25 cellular contexts compared by ENCODE assay signal in the genomic region with DNA sequence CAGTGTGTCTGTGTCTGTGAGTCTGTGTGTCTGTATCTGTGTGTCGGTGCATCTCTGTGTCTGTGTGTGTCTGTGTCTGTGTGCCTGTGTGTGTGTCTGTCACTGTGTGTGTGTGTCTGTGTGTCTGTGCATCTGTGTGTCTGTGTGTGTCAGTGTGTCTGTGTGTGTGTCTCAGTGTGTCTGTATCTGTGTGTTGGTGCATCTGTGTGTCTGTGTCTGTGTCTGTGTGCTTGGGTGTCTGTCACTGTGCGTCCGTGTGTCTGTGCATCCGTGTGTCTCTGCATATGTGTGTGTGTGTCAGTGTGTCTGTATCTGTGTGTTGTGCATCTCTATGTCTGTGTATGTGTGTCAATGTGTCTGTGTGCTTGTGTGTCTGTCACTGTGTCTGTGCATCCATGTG. TPM values are rescaled to one million over a fixed set of nuclear protein-coding genes. Genes with fewer than 3 reads are reported as not detected.
DNase-seq lines count a peak whose midpoint lies in the region; ATAC-seq and TF ChIP-seq lines count a peak whose summit lies in the region.
"Had no signal": no experiment of that assay in that cellular context is flagged by ENCODE, and none has a peak within 500 bp of the region (broad histone marks: within the 10 kb centered on the region; RNA-seq: fewer than 3 reads in every experiment).

No MANE protein-coding gene starts in this region.

- H3K27ac ChIP-seq in naive thymus-derived CD4-positive, alpha-beta T cell (ENCODE audit: low read depth, low read length): no peak overlapping the region
- no peak overlapping the region for H3K27ac ChIP-seq in spleen
- H3K27ac ChIP-seq: 22Rv1, ascending aorta, parathyroid adenoma, PC-9 had no signal

- peaks cover 64% of the 10 kb centered on the region for H3K4me1 Mint-ChIP-seq in brain
- H3K4me1 Mint-ChIP-seq in naive thymus-derived CD4-positive, alpha-beta T cell: peaks cover 0 to 5% (median 0%) of the 10 kb centered on the region in 7 donors
- H3K4me1 Mint-ChIP-seq: activated CD4-positive, alpha-beta T cell treated with anti-CD3 and anti-CD28 coated beads, Interleukin-2, amount 10 ng/mL, durations not matched to agents 24 days and 14 days; activated naive CD4-positive, alpha-beta T cell treated with anti-CD3 and anti-CD28 coated beads, Interleukin-2, amount 50 U/mL, for 24 hours had no signal

- H3K4me1 ChIP-seq in naive thymus-derived CD4-positive, alpha-beta T cell (ENCODE audit: control insufficient read depth in 2 of 2, insufficient read depth in 2 of 2, low read length in 2 of 2): no peaks in the 10 kb centered on the region
- H3K4me1 ChIP-seq in spleen: peaks cover 0 to 7% (median 3%) of the 10 kb centered on the region in 6 donors
- H3K4me1 ChIP-seq: parathyroid adenoma had no signal

- peak overlapping the region; percentile 10 to 46 (median 20) for H3K27ac Mint-ChIP-seq in brain
- peak overlapping the region in 3 of 9 donors; percentile 1 to 60 (median 16) for H3K27ac Mint-ChIP-seq in naive thymus-derived CD4-positive, alpha-beta T cell
- H3K27ac Mint-ChIP-seq: activated CD4-positive, alpha-beta T cell treated with anti-CD3 and anti-CD28 coated beads, Interleukin-2, amount 10 ng/mL, durations not matched to agents 24 days and 14 days; activated naive CD4-positive, alpha-beta T cell treated with anti-CD3 and anti-CD28 coated beads, Interleukin-2, amount 50 U/mL, for 24 hours; activated T-helper 1 cell treated with anti-CD3 and anti-CD28 coated beads, Interleukin-12 subunit alpha, Interleukin-12 subunit beta, Interleukin-2, Interleukin-4 antibody, amounts not matched to agents 30 ng/mL and 10 ng/mL and 1 ng/mL, durations not matched to agents 14 hours and 24 hours and 36 hours; stimulated activated effector memory CD8-positive, alpha-beta T cell treated with anti-CD3 and anti-CD28 coated beads, Interleukin-12 subunit alpha, Interleukin-12 subunit beta, amount 100 ng/mL, for 72 hours; T-helper 1 cell treated with Interleukin-12 subunit alpha and Interleukin-12 subunit beta and Interleukin-4 antibody, amounts not matched to agents 30 μg/mL and 1 μg/mL, for 36 hours had no signal

- H3K27me3 ChIP-seq in naive thymus-derived CD4-positive, alpha-beta T cell (ENCODE audit: control insufficient read depth in 2 of 2, insufficient read depth in 2 of 2, low read length in 2 of 2): no peaks in the 10 kb centered on the region
- H3K27me3 ChIP-seq in spleen (replicated peaks in 1 of 7): peaks cover 0 to 19% (median 0%) of the 10 kb centered on the region in 7 donors
- H3K27me3 ChIP-seq: ascending aorta had no signal

- POLR2A ChIA-PET in naive thymus-derived CD4-positive, alpha-beta T cell (lab: Charles Lee): no interaction called here

- H3K4me3 Mint-ChIP-seq in brain: peak overlapping the region in 1 of 5 experiments; percentile 13
- H3K4me3 Mint-ChIP-seq in naive thymus-derived CD4-positive, alpha-beta T cell: no peak overlapping the region
- H3K4me3 Mint-ChIP-seq: activated CD4-positive, alpha-beta T cell treated with anti-CD3 and anti-CD28 coated beads, Interleukin-2, amount 10 ng/mL, durations not matched to agents 24 days and 14 days; activated naive CD4-positive, alpha-beta T cell treated with anti-CD3 and anti-CD28 coated beads, Interleukin-2, amount 50 U/mL, for 24 hours; activated T-helper 1 cell treated with anti-CD3 and anti-CD28 coated beads, Interleukin-12 subunit alpha, Interleukin-12 subunit beta, Interleukin-2, Interleukin-4 antibody, amounts not matched to agents 30 ng/mL and 10 ng/mL and 1 ng/mL, durations not matched to agents 14 hours and 24 hours and 36 hours; stimulated activated effector memory CD8-positive, alpha-beta T cell treated with anti-CD3 and anti-CD28 coated beads, Interleukin-12 subunit alpha, Interleukin-12 subunit beta, amount 100 ng/mL, for 72 hours; T-helper 1 cell treated with Interleukin-12 subunit alpha and Interleukin-12 subunit beta and Interleukin-4 antibody, amounts not matched to agents 30 μg/mL and 1 μg/mL, for 36 hours had no signal

- no peaks in the 10 kb centered on the region for H3K36me3 ChIP-seq in naive thymus-derived CD4-positive, alpha-beta T cell (ENCODE audit: control insufficient read depth in 2 of 3, insufficient read depth in 3 of 3, low read length in 3 of 3)
- no peaks in the 10 kb centered on the region for H3K36me3 ChIP-seq in spleen
- H3K36me3 ChIP-seq: ascending aorta had no signal

- no peak for TF ChIP-seq POLR2A in spleen (IDR thresholded peaks at IDR 0.05)

- H3K9me3 Mint-ChIP-seq in brain: peaks cover 0 to 6% (median 0%) of the 10 kb centered on the region in 5 experiments
- H3K9me3 Mint-ChIP-seq in naive thymus-derived CD4-positive, alpha-beta T cell: no peaks in the 10 kb centered on the region
- H3K9me3 Mint-ChIP-seq: activated CD4-positive, alpha-beta T cell treated with anti-CD3 and anti-CD28 coated beads, Interleukin-2, amount 10 ng/mL, durations not matched to agents 24 days and 14 days; activated naive CD4-positive, alpha-beta T cell treated with anti-CD3 and anti-CD28 coated beads, Interleukin-2, amount 50 U/mL, for 24 hours; activated T-helper 1 cell treated with anti-CD3 and anti-CD28 coated beads, Interleukin-12 subunit alpha, Interleukin-12 subunit beta, Interleukin-2, Interleukin-4 antibody, amounts not matched to agents 30 ng/mL and 10 ng/mL and 1 ng/mL, durations not matched to agents 14 hours and 24 hours and 36 hours; stimulated activated effector memory CD8-positive, alpha-beta T cell treated with anti-CD3 and anti-CD28 coated beads, Interleukin-12 subunit alpha, Interleukin-12 subunit beta, amount 100 ng/mL, for 72 hours; T-helper 1 cell treated with Interleukin-12 subunit alpha and Interleukin-12 subunit beta and Interleukin-4 antibody, amounts not matched to agents 30 μg/mL and 1 μg/mL, for 36 hours had no signal

- intact Hi-C loops in naive thymus-derived CD4-positive, alpha-beta T cell (cut with micrococcal nuclease): no loop called here
- intact Hi-C loops in spleen (cut with DNase I; ENCODE audit: low total_unique reads): no loop called here

- TF ChIP-seq CTCF in brain (conservative IDR thresholded peaks at IDR 0.05): no peak
- TF ChIP-seq CTCF in spleen (IDR thresholded peaks at IDR 0.05 in 8 of 11, conservative IDR thresholded peaks at IDR 0.05 in 3 of 11): no peak

- 94 to 99% (median 95%) methylated on average over 4 of the region's 4 CpGs for WGBS in spleen, 5 donors

- H3K27me3 Mint-ChIP-seq in brain: peaks cover 6% of the 10 kb centered on the region
- peaks cover 0 to 6% (median 0%) of the 10 kb centered on the region in 5 donors for H3K27me3 Mint-ChIP-seq in naive thymus-derived CD4-positive, alpha-beta T cell
- H3K27me3 Mint-ChIP-seq: activated CD4-positive, alpha-beta T cell treated with anti-CD3 and anti-CD28 coated beads, Interleukin-2, amount 10 ng/mL, durations not matched to agents 24 days and 14 days; activated naive CD4-positive, alpha-beta T cell treated with anti-CD3 and anti-CD28 coated beads, Interleukin-2, amount 50 U/mL, for 24 hours had no signal

- DNase-seq in NCI-H2171 treated with DMSO at 0.1 percent for 48 hours (lab: John Stamatoyannopoulos, UW): peak; percentile 34
- DNase-seq in NCI-H2171 (lab: John Stamatoyannopoulos, UW): no peak
- no peak for DNase-seq in naive thymus-derived CD4-positive, alpha-beta T cell
- peak; percentile 5 for DNase-seq in spleen
- no peak for DNase-seq in T1000 (lab: John Stamatoyannopoulos, UW)
- DNase-seq in activated naive CD4-positive, alpha-beta T cell treated with anti-CD3 and anti-CD28 coated beads, Interleukin-2, amount 50 U/mL, for 16 hours: no peak
- DNase-seq: activated CD4-positive, alpha-beta T cell treated with anti-CD3 and anti-CD28 coated beads, Interleukin-2, amount 10 ng/mL, durations not matched to agents 24 days and 14 days; AML-193; cerebellar nuclear complex; erythroblast; foreskin fibroblast; NCI-H1092 treated with DMSO at 0.1 percent for 48 hours; NCI-H1930; PC-9; stimulated activated CD4-positive, alpha-beta T cell treated with anti-CD3 and anti-CD28 coated beads, Interleukin-2, amount 100 ng/mL, for 24 hours had no signal

- no peaks in the 10 kb centered on the region for H3K9me3 ChIP-seq in naive thymus-derived CD4-positive, alpha-beta T cell (ENCODE audit: control insufficient read depth in 2 of 3, low read length in 3 of 3)
- no peaks in the 10 kb centered on the region for H3K9me3 ChIP-seq in spleen
- H3K9me3 ChIP-seq: ascending aorta had no signal

- CTCF ChIA-PET in naive thymus-derived CD4-positive, alpha-beta T cell (lab: Charles Lee): no interaction called here

- peak; percentile 10 for ATAC-seq in naive thymus-derived CD4-positive, alpha-beta T cell
- ATAC-seq in GM21515 (IDR thresholded peaks at IDR 0.05; ENCODE audit: unreplicated experiment): no peak
- ATAC-seq: stimulated activated effector memory CD8-positive, alpha-beta T cell treated with anti-CD3 and anti-CD28 coated beads, Interleukin-12 subunit alpha, Interleukin-12 subunit beta, amount 100 ng/mL, for 72 hours had no signal

- no peak overlapping the region for H3K4me3 ChIP-seq in naive thymus-derived CD4-positive, alpha-beta T cell (ENCODE audit: low read length)
- H3K4me3 ChIP-seq in spleen: no peak overlapping the region
- H3K4me3 ChIP-seq: ascending aorta, lung, PC-9 had no signal

- no peaks in the 10 kb centered on the region for H3K36me3 Mint-ChIP-seq in brain
- no peaks in the 10 kb centered on the region for H3K36me3 Mint-ChIP-seq in naive thymus-derived CD4-positive, alpha-beta T cell
- H3K36me3 Mint-ChIP-seq: activated naive CD4-positive, alpha-beta T cell treated with anti-CD3 and anti-CD28 coated beads, Interleukin-2, amount 50 U/mL, for 24 hours; stimulated activated effector memory CD8-positive, alpha-beta T cell treated with anti-CD3 and anti-CD28 coated beads, Interleukin-12 subunit alpha, Interleukin-12 subunit beta, amount 100 ng/mL, for 72 hours had no signal

RNA-seq across cellular contexts. Expression of a gene that starts 44.7 kb away (rescaled TPM):
- polyA plus RNA-seq in brain (ENCODE audit: insufficient read depth, low read depth, low replicate concordance) (11.5 TPM), spleen (10 to 100 TPM; 10.5 to 23.2 (median 19.3) TPM)
- 10 to 100 TPM; 20.1 to 53.3 (median 47.8) TPM for total RNA-seq in naive thymus-derived CD4-positive, alpha-beta T cell
- 1 to 10 TPM; 3.8 to 5.4 TPM for polyA plus RNA-seq in naive thymus-derived CD4-positive, alpha-beta T cell
- total RNA-seq in spleen: 10 to 100 TPM; 24.1 to 37.0 (median 28.8) TPM

Comparison
In these comparisons a context has a peak if more than half of its experiments do, and no peak if none do; other contexts are left out.
1. DNase-seq: peak in NCI-H2171 treated with DMSO at 0.1 percent for 48 hours (single experiment) and spleen (single experiment); none in NCI-H2171 (single experiment), naive thymus-derived CD4-positive, alpha-beta T cell (0 of 9), T1000 (single experiment) and activated naive CD4-positive, alpha-beta T cell treated with anti-CD3 and anti-CD28 coated beads, Interleukin-2, amount 50 U/mL, for 16 hours (single experiment).